8 cellular contexts compared by ENCODE assay signal in the genomic region with DNA sequence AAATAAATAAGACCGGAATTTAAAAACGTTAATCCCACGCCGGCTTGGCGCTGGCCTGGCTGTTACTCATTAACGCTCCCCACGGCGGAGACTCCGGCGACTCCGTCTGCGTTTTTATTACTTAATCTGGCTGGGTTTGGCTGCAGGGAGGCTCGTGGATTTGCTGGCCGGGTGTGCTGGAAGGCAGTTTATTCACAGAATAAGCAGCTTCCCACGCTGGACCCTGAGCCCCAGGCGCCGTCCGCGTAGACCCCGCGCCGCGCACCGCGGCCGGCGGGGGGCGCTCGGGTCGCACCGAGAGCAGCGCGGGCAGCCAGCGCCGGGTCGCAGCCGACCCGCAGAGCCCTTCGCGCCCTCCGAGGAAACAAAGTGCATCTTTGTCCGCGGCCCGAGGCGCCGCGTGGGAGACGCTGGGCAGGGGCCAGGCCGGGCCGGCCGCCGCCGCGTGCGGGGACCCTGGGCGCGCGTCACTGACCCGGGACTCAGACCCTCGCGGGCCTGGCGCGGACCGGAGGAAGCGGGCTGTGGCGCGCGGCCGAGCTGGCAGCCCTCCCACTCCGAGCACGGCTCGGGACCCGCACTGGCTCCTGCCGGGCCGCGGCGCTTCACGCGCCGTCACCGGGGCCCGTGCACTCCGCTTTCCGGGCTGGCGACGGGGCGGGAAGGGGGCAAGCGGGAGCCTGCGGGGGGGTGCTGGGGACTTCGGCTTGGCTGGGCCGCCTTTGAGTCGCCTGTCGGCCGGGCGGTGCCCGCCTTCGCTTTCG. TPM values are rescaled to one million over a fixed set of nuclear protein-coding genes. Genes with fewer than 3 reads are reported as not detected.
DNase-seq lines count a peak whose midpoint lies in the region; ATAC-seq and TF ChIP-seq lines count a peak whose summit lies in the region.

No MANE protein-coding gene starts in this region.

- DNase-seq in DMS53 (lab: John Stamatoyannopoulos, UW) (peak; percentile 84), GM20000 (ENCODE audit: low spot score) (peak; percentile 89), HL-60 (ENCODE audit: low read depth in 1 of 2, low spot score in 1 of 2) (peak in 1 of 2 experiments; percentile 52), SKM-1 treated with dmso at 0.1 percent for 144 hours (lab: John Stamatoyannopoulos, UW; ENCODE audit: unreplicated experiment) (peak; percentile 50), left cardiac atrium (peak; percentile 84), posterior cingulate gyrus (peak; percentile 38 to 94 (median 48)), upper lobe of right lung (peak; percentile 88)

- H3K4me1 ChIP-seq in upper lobe of right lung: peaks cover 27% of the 10 kb centered on the region

- peak; percentile 79 for TF ChIP-seq CTCF in GM20000 (IDR thresholded peaks at IDR 0.05; ENCODE audit: extremely low read depth, missing control alignments)
- TF ChIP-seq CTCF in HL-60 (IDR thresholded peaks at IDR 0.05; ENCODE audit: insufficient read depth, low read length): peak; percentile 29
- peak; percentile 67 for TF ChIP-seq CTCF in upper lobe of right lung (IDR thresholded peaks at IDR 0.05)

- H3K27ac ChIP-seq in HL-60 (replicated peaks) (peak overlapping the region; percentile 69), adipose tissue (ENCODE audit: low read depth, low read length) (peak overlapping the region; percentile 83), upper lobe of right lung (peak overlapping the region; percentile 91)

- no peaks in the 10 kb centered on the region for H3K36me3 ChIP-seq in upper lobe of right lung

- intact Hi-C loops in left cardiac atrium (cut with DNase I): loop anchor here (2.0 to 10.0 kb wide), 3 partner anchors 66 to 210 kb away; no protein-coding TSS in a partner anchor
- intact Hi-C loops in posterior cingulate gyrus (cut with DNase I): loop anchor here (2.0 to 5.0 kb wide), 2 partner anchors 39 to 238 kb away; partner anchors contain the start of gene SFXN4
- intact Hi-C loops in upper lobe of right lung (cut with DNase I): no loop called here

- H3K27me3 ChIP-seq in HL-60 (ENCODE audit: insufficient read depth, poor library complexity, severe bottlenecking) (peaks cover 12% of the 10 kb centered on the region), upper lobe of right lung (no peaks in the 10 kb centered on the region)

- H3K4me3 ChIP-seq in HL-60 (replicated peaks; ENCODE audit: insufficient read depth, low read length) (peak overlapping the region; percentile 57), upper lobe of right lung (peak overlapping the region; percentile 87)

- WGBS in adipose tissue, 3 donors: 0 to 1% (median 0%) methylated on average over 59 to 98 of the region's 98 CpGs

- no peaks in the 10 kb centered on the region for H3K9me3 ChIP-seq in upper lobe of right lung

- ATAC-seq in left cardiac atrium: peak; percentile 71 to 78
- peak; percentile 81 for ATAC-seq in upper lobe of right lung

RNA-seq across cellular contexts. Expression of gene GRK5, which starts 0.6 kb away (rescaled TPM):
- polyA plus RNA-seq in adipose tissue: 10 to 100 TPM in 2 of 3 donors, 1 to 10 TPM in 1; 3.2 to 38.5 (median 20.8) TPM
- total RNA-seq in left cardiac atrium (10 to 100 TPM; 36.4 to 60.1 TPM), upper lobe of right lung (83.5 TPM)

RNA-seq across cellular contexts. Expression of gene PRDX3, which starts 28.2 kb away (rescaled TPM):
- 100 to 1,000 TPM in 2 of 3 donors, 10 to 100 TPM in 1; 63.1 to 188 (median 183) TPM for polyA plus RNA-seq in adipose tissue
- 100 to 1,000 TPM; 162 to 183 TPM for total RNA-seq in left cardiac atrium
- total RNA-seq in upper lobe of right lung: 76.7 TPM

RNA-seq across cellular contexts. Expression of gene SFXN4, which starts 41.3 kb away (rescaled TPM):
- polyA plus RNA-seq in adipose tissue: 10 to 100 TPM; 20.7 to 32.7 (median 24.5) TPM
- 10 to 100 TPM; 34.7 to 36.8 TPM for total RNA-seq in left cardiac atrium
- total RNA-seq in upper lobe of right lung: 20.8 TPM

Comparison
In these comparisons a context has a peak if more than half of its experiments do, and no peak if none do; other contexts are left out.
1. CTCF ChIP-seq: peak in every context shown above with its lines; median percentile 79 in GM20000; 67 in upper lobe of right lung; 29 in HL-60.